1 cellular context compared by ENCODE assay signal in the genomic region with DNA sequence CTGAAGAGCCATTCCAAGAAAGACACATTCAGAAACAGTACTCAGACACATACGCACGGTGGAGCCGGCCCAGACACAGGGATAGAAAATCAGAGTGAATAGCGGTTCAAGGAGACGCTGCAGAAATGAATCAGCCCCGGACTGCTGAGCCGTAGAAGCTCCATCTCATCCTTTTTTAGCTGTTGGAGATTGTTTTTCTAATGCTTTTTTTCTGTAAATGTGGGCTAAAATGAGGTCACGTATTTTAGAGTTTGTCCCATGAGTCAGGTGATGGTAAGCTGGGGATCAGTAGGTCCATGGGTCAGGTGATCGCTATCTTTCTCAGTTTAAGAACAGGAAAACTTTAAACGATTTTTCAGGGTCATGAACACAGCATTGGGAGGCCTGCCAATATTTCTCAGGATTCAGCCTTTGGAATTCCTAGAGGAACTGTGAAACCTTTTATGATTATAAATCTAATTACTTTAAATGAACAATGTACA.
TF ChIP-seq lines count a peak whose summit lies in the region.

No MANE protein-coding gene starts in this region.

TF ChIP-seq in IMR-90, 13 proteins besides CTCF, POLR2A, EP300 and RAD21 (continued from another document):
- TF ChIP-seq MAFK (IDR thresholded peaks at IDR 0.05; ENCODE audit: low read depth, low read length), result peak; percentile 36; the same call in 1 of the 2 replicates
- TF ChIP-seq CEBPB (IDR thresholded peaks at IDR 0.05; ENCODE audit: low read depth, low read length), result no peak
- TF ChIP-seq USF2 (IDR thresholded peaks at IDR 0.05; ENCODE audit: low read depth, low read length), result peak; percentile 85
